2 cellular contexts compared by ENCODE assay signal in genomic region chr2:9539530-9539929, GRCh38.
TF ChIP-seq lines count a peak whose summit lies in the region.

No MANE protein-coding gene starts in this region.

TF ChIP-seq in GM12878, 131 proteins besides CTCF, POLR2A, EP300 and RAD21:
- TF ChIP-seq BCLAF1 (IDR thresholded peaks at IDR 0.05), result no peak
- TF ChIP-seq SKIL (IDR thresholded peaks at IDR 0.05; ENCODE audit: low read depth, poor library complexity, severe bottlenecking), result no peak
- 0 out of 2 replicates have a peak, but pooled peaks have one; percentile 12 for TF ChIP-seq DPF2 (IDR thresholded peaks at IDR 0.05)
- TF ChIP-seq CHD2 (IDR thresholded peaks at IDR 0.05; ENCODE audit: borderline replicate concordance, low read depth, low read length), result no peak
- TF ChIP-seq NR2C2 (IDR thresholded peaks at IDR 0.05; ENCODE audit: borderline replicate concordance, control insufficient read depth, insufficient read length, low read depth), result no peak
- TF ChIP-seq IRF4 (IDR thresholded peaks at IDR 0.05; ENCODE audit: low read depth, low read length), result no peak
- 0 out of 2 replicates have a peak, but pooled peaks have one; percentile 8 for TF ChIP-seq MTA2 (IDR thresholded peaks at IDR 0.05; ENCODE audit: low read depth)
- no peak for TF ChIP-seq ATF3 (IDR thresholded peaks at IDR 0.05; ENCODE audit: borderline replicate concordance, extremely low read depth, low read depth, low read length)
- peak; percentile 72; the same call in 1 of the 2 replicates for TF ChIP-seq ATF7 (IDR thresholded peaks at IDR 0.05; ENCODE audit: low read depth)
- TF ChIP-seq RCOR1 (conservative IDR thresholded peaks at IDR 0.05; ENCODE audit: low read depth, low read length), result no peak
- TF ChIP-seq BCL11A (IDR thresholded peaks at IDR 0.05; ENCODE audit: low read depth, low read length), result no peak
- TF ChIP-seq CHD1 (IDR thresholded peaks at IDR 0.05; ENCODE audit: low read depth, low read length), result no peak
- TF ChIP-seq SREBF2 (IDR thresholded peaks at IDR 0.05; ENCODE audit: low read length), result no peak
- no peak for TF ChIP-seq MYB (IDR thresholded peaks at IDR 0.05; ENCODE audit: borderline replicate concordance, low read depth, low read length)
- no peak for TF ChIP-seq KAT2A (conservative IDR thresholded peaks at IDR 0.05; ENCODE audit: control insufficient read depth, low read depth, low read length)
- no peak for TF ChIP-seq ATF2 (IDR thresholded peaks at IDR 0.05; ENCODE audit: low read length)
- no peak for TF ChIP-seq TARDBP (IDR thresholded peaks at IDR 0.05; ENCODE audit: borderline replicate concordance)

TF ChIP-seq in HepG2, 621 proteins besides CTCF, POLR2A, EP300 and RAD21:
- no peak for TF ChIP-seq MBD4 (IDR thresholded peaks at IDR 0.05; ENCODE audit: borderline replicate concordance, low read length)
- peak; percentile 76 for TF ChIP-seq CEBPB (IDR thresholded peaks at IDR 0.05; ENCODE audit: borderline replicate concordance, low read depth, low read length)
